6 cellular contexts compared by ENCODE assay signal in genomic region chr7:46079421-46079820, GRCh38.
"Had no signal": no experiment of that assay in that cellular context is flagged by ENCODE, and none has a peak within 500 bp of the region (broad histone marks: within the 10 kb centered on the region; RNA-seq: fewer than 3 reads in every experiment).

No MANE protein-coding gene starts in this region.

- ATAC-seq: GM23338, HCT116, HepG2 had no signal

- DNase-seq: H7, HFFc6, KBM-7 had no signal
